In genomic region chr2:144522741-144523605, GRCh38 we compare ENCODE assay signal across 8 cellular contexts. TPM values are rescaled to one million over a fixed set of nuclear protein-coding genes. Genes with fewer than 3 reads are reported as not detected.
A peak's percentile ranks its signal among the peaks of the same experiment; 100 is the strongest.
DNase-seq lines count a peak whose midpoint lies in the region; ATAC-seq and TF ChIP-seq lines count a peak whose summit lies in the region.

No MANE protein-coding gene starts in this region.

- peak; percentile 14 for DNase-seq in DND-41
- peak in 1 of 2 experiments; percentile 41 for DNase-seq in SJSA1 (ENCODE audit: low read depth in 1 of 2, low spot score in 2 of 2)
- DNase-seq in esophagus muscularis mucosa (ENCODE audit: extremely low spot score), result no peak
- DNase-seq in neural crest cell (ENCODE audit: low read depth, low spot score), result no peak
- DNase-seq in NCI-H1092 (lab: John Stamatoyannopoulos, UW), result no peak
- DNase-seq in dedifferentiated amniotic fluid mesenchymal stem cell (ENCODE audit: extremely low spot score), result no peak
- no peak for DNase-seq in foreskin keratinocyte

- intact Hi-C loops in esophagus muscularis mucosa (cut with DNase I), result no loop called here

- ATAC-seq in DND-41 (ENCODE audit: insufficient read depth, low read depth) (no peak), HG03108 (IDR thresholded peaks at IDR 0.05; ENCODE audit: unreplicated experiment) (no peak), foreskin keratinocyte (no peak)

- H3K4me2 ChIP-seq in DND-41 (ENCODE audit: insufficient read depth, low read length), result peak overlapping the region; percentile 92

- no peak for TF ChIP-seq CTCF in DND-41 (IDR thresholded peaks at IDR 0.05; ENCODE audit: borderline replicate concordance, extremely low read depth, low read length, poor library complexity, severe bottlenecking)
- TF ChIP-seq CTCF in esophagus muscularis mucosa (IDR thresholded peaks at IDR 0.05), result no peak
- no peak for TF ChIP-seq CTCF in neural crest cell (conservative IDR thresholded peaks at IDR 0.05)
- TF ChIP-seq CTCF in foreskin keratinocyte (conservative IDR thresholded peaks at IDR 0.05), result no peak

- H3K9ac ChIP-seq in DND-41 (ENCODE audit: low read depth, low read length), result peak overlapping the region; percentile 63

- H3K27me3 ChIP-seq in DND-41 (ENCODE audit: insufficient read depth, low read length, poor library complexity), result peaks cover 13% of the 10 kb centered on the region
- no peaks in the 10 kb centered on the region for H3K27me3 ChIP-seq in SJSA1 (replicated peaks)
- H3K27me3 ChIP-seq in esophagus muscularis mucosa, result peaks cover 0 to 82% (median 42%) of the 10 kb centered on the region in 4 donors
- H3K27me3 ChIP-seq in foreskin keratinocyte, result peaks cover 98% of the 10 kb centered on the region

- no peak for TF ChIP-seq POLR2A in esophagus muscularis mucosa (IDR thresholded peaks at IDR 0.05; ENCODE audit: low read depth)

- H3K27ac ChIP-seq in DND-41 (ENCODE audit: low read length) (peak overlapping the region; percentile 80), SJSA1 (peak overlapping the region; percentile 25; the same call in 1 of the 2 replicates), esophagus muscularis mucosa (replicated peaks in 1 of 4) (peak overlapping the region; percentile 87 to 90 (median 89)), foreskin keratinocyte (no peak overlapping the region)

- peak overlapping the region; percentile 48 to 72; a peak in 3 of 4 replicates for H3K4me3 ChIP-seq in DND-41 (ENCODE audit: low read depth in 1 of 2, low read length in 2 of 2)
- peak overlapping the region; percentile 43 for H3K4me3 ChIP-seq in SJSA1
- peak overlapping the region; percentile 52 to 63 (median 56) for H3K4me3 ChIP-seq in esophagus muscularis mucosa

- H4K20me1 ChIP-seq in DND-41 (ENCODE audit: insufficient read depth, low read length), result no peaks in the 10 kb centered on the region

- peak overlapping the region; percentile 90 for H3K4me3 Mint-ChIP-seq in neural crest cell

- H3K36me3 ChIP-seq in DND-41 (ENCODE audit: insufficient read depth, low read length) (no peaks in the 10 kb centered on the region), SJSA1 (no peaks in the 10 kb centered on the region), esophagus muscularis mucosa (no peaks in the 10 kb centered on the region)

- no peaks in the 10 kb centered on the region for H3K36me3 Mint-ChIP-seq in neural crest cell (ENCODE audit: low read depth)

- WGBS in esophagus muscularis mucosa, result 15% methylated on average over 27 of the region's 27 CpGs

- H2AFZ ChIP-seq in DND-41 (ENCODE audit: low read depth, low read length), result peak overlapping the region; percentile 83

- no peaks in the 10 kb centered on the region for H3K9me3 Mint-ChIP-seq in neural crest cell

- H3K9me3 ChIP-seq in DND-41 (ENCODE audit: insufficient read depth, low read length, severe bottlenecking) (no peaks in the 10 kb centered on the region), SJSA1 (replicated peaks) (no peaks in the 10 kb centered on the region), esophagus muscularis mucosa (no peaks in the 10 kb centered on the region)

- 0 out of 2 replicates have a peak, but pooled peaks cover 5% of the 10 kb centered on the region for H3K79me2 ChIP-seq in DND-41 (ENCODE audit: insufficient read depth, low read length)

- H3K27ac Mint-ChIP-seq in neural crest cell (ENCODE audit: unreplicated experiment), result peak overlapping the region; percentile 94

- H3K27me3 Mint-ChIP-seq in neural crest cell (ENCODE audit: low read depth), result no peaks in the 10 kb centered on the region

- peaks cover 51% of the 10 kb centered on the region for H3K4me1 Mint-ChIP-seq in neural crest cell

- H3K4me1 ChIP-seq in DND-41 (ENCODE audit: insufficient read depth, low read length) (peaks cover 46% of the 10 kb centered on the region), SJSA1 (replicated peaks) (peaks cover 36% of the 10 kb centered on the region), esophagus muscularis mucosa (peaks cover 4 to 39% (median 26%) of the 10 kb centered on the region in 4 donors), foreskin keratinocyte (no peaks in the 10 kb centered on the region)

- TF ChIP-seq EP300 in esophagus muscularis mucosa (IDR thresholded peaks at IDR 0.05), result no peak

RNA-seq across cellular contexts. Expression of gene ZEB2, which starts 3.1 kb away (rescaled TPM):
- 40.0 and 48.0 TPM in 2 replicates for total RNA-seq in SJSA1 (2014; rRNA removed; shearing (Covaris generic))
- 10 to 100 TPM; 41.2 to 68.3 (median 55.7) TPM for total RNA-seq in esophagus muscularis mucosa
- 192 and 200 TPM in 2 replicates for total RNA-seq in neural crest cell
- 0.03 and 0.11 TPM in 2 replicates for total RNA-seq in foreskin keratinocyte
- polyA plus RNA-seq in foreskin keratinocyte, result 0.08 TPM in 2 replicates

Comparison
In these comparisons a context has a peak if more than half of its experiments do, and no peak if none do; other contexts are left out.
1. RNA of gene ZEB2, which starts 3.1 kb away (total RNA-seq): 192 to 200 TPM in neural crest cell, 41.2 to 68.3 TPM in esophagus muscularis mucosa and 40.0 to 48.0 TPM in SJSA1; 0.03 to 0.11 TPM in foreskin keratinocyte; every median in the first group is over 10 times any median in the second.
2. Peak in every context shown above with its lines, with median percentiles within 50 percentile points of each other: H3K4me3 ChIP-seq.